In the genomic region with DNA sequence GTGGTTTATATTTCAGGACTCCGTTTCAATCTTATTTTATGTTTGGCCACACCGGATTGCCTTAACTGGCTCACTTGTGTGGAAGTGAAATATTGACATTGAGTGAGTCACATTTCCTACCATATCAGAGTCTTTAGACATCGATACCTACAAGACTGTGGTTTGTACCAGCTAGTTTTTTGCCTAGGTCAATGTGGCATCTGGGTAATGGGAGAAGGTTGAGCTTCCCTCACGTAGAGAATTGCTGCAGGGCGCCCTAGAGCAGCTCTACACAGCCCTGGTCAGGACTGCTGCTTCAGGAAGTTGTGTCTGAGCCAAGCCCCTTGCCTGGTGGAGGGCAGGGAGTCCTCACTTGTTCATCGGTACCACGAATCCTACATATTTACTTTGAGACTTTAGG, we compare ENCODE assay signal across 9 cellular contexts. TPM values are rescaled to one million over a fixed set of nuclear protein-coding genes. Genes with fewer than 3 reads are reported as not detected.
A peak's percentile ranks its signal among the peaks of the same experiment; 100 is the strongest.
DNase-seq lines count a peak whose midpoint lies in the region; ATAC-seq, FAIRE-seq and TF ChIP-seq lines count a peak whose summit lies in the region.
"Had no signal": no experiment of that assay in that cellular context is flagged by ENCODE, and none has a peak within 500 bp of the region (broad histone marks: within the 10 kb centered on the region; RNA-seq: fewer than 3 reads in every experiment).

No MANE protein-coding gene starts in this region.

- no peak overlapping the region for H2BK12ac ChIP-seq in H1 (ENCODE audit: low read depth, low read length)

- H3K79me2 ChIP-seq in PC-3 (ENCODE audit: low read length) (peaks cover 63% of the 10 kb centered on the region), H1 (ENCODE audit: control insufficient read depth in 1 of 2, insufficient read depth in 2 of 2, low read length in 2 of 2) (peaks cover 0 to 21% of the 10 kb centered on the region in 2 experiments; a peak in 2 of 4 replicates)

- H3K79me1 ChIP-seq in H1 (ENCODE audit: low read depth, low read length) = no peaks in the 10 kb centered on the region; the same call in 1 of the 2 replicates

- no peak overlapping the region for H2BK15ac ChIP-seq in H1 (ENCODE audit: low read length)

- H3K4me1 ChIP-seq in PC-3 (ENCODE audit: insufficient read depth, low read length) = peaks cover 54% of the 10 kb centered on the region
- H3K4me1 ChIP-seq in H1 (replicated peaks in 1 of 4; ENCODE audit: control insufficient read depth in 3 of 4, insufficient read depth in 4 of 4, low read length in 3 of 4) = peaks cover 9 to 13% (median 10%) of the 10 kb centered on the region in 4 experiments

- H3K4me2 ChIP-seq in PC-3 (ENCODE audit: low read length) (peak overlapping the region; percentile 83), H1 (ENCODE audit: insufficient read depth in 1 of 2, low read depth in 2 of 2, low read length in 2 of 2) (peak overlapping the region; percentile 95 to 99)

- no peak overlapping the region for H2BK5ac ChIP-seq in H1 (ENCODE audit: low read depth, low read length)

- no peak for TF ChIP-seq RAD21 in H1 (IDR thresholded peaks at IDR 0.05 in 1 of 2, conservative IDR thresholded peaks at IDR 0.05 in 1 of 2; ENCODE audit: low read depth in 2 of 2, low read length in 2 of 2)

- H4K20me1 ChIP-seq in PC-3 (ENCODE audit: low read length) (peaks cover 10% of the 10 kb centered on the region; the same call in 1 of the 2 replicates), H1 (replicated peaks in 1 of 2; ENCODE audit: control insufficient read depth in 1 of 2, insufficient read depth in 2 of 2, low read length in 2 of 2) (peaks cover 0 to 4% of the 10 kb centered on the region in 2 experiments)

- CTCF ChIA-PET in PC-3 (lab: Charles Lee) (interaction anchor here (0.6 kb wide), 1 partner anchor 246 kb away, joined by 4 read pairs; no protein-coding TSS in a partner anchor), H1 (lab: Charles Lee; ENCODE audit: partially characterized antibody) (interaction anchor here (1.2 to 8.9 kb wide), 4 partner anchors 12 to 321 kb away, joined by 3 to 81 read pairs (median 12); no protein-coding TSS in a partner anchor)

- H4K91ac ChIP-seq in H1 (replicated peaks; ENCODE audit: insufficient read length, low read length) = no peak overlapping the region

- TF ChIP-seq EP300 in H1 (IDR thresholded peaks at IDR 0.05; ENCODE audit: borderline replicate concordance in 1 of 2, low read depth in 2 of 2, low read length in 2 of 2) = no peak

- H3K27me3 ChIP-seq in PC-3 (ENCODE audit: low read length) (no peaks in the 10 kb centered on the region), H1 (replicated peaks in 1 of 4; ENCODE audit: control insufficient read depth in 3 of 4, extremely low read depth in 1 of 4, insufficient read depth in 3 of 4, low read length in 3 of 4) (peaks cover 0 to 13% (median 0%) of the 10 kb centered on the region in 4 experiments; a peak in 4 of 7 replicates)

- peak; percentile 38 for DNase-seq in DMS79 treated with DMSO at 0.1 percent for 48 hours (lab: John Stamatoyannopoulos, UW)
- DNase-seq in DMS79 (lab: John Stamatoyannopoulos, UW) = no peak
- DNase-seq in PC-3 = peak; percentile 86
- DNase-seq in H1 (ENCODE audit: low read depth in 1 of 2, low spot score in 2 of 2) = no peak
- no peak for DNase-seq in skeletal muscle cell (ENCODE audit: low read depth)
- DNase-seq in OCI-M2 (lab: John Stamatoyannopoulos, UW; ENCODE audit: unreplicated experiment) = no peak

- peaks cover 4% of the 10 kb centered on the region for H3F3A ChIP-seq in PC-3 (ENCODE audit: low read length, unreplicated experiment)

- ATAC-seq in PC-3 (peak; percentile 43), HG02970 (IDR thresholded peaks at IDR 0.05; ENCODE audit: low FRiP score, unreplicated experiment) (no peak), GM19351 (IDR thresholded peaks at IDR 0.05; ENCODE audit: unreplicated experiment) (no peak)

- H3K9ac ChIP-seq in PC-3 (ENCODE audit: low read length) = peak overlapping the region; percentile 98
- H3K9ac ChIP-seq in H1 (replicated peaks in 1 of 4; ENCODE audit: extremely low read depth in 1 of 4, low read depth in 3 of 4, low read length in 3 of 4) = no peak overlapping the region

- BruUV-seq in PC-3 (replicated peaks; lab: Mats Ljungman, UMichigan) = no TSS peak

- POLR2A ChIA-PET in PC-3 (lab: Charles Lee; ENCODE audit: unreplicated experiment) = interaction anchor here (0.6 kb wide), 1 partner anchor 162 kb away, joined by 3 read pairs; no protein-coding TSS in a partner anchor
- POLR2A ChIA-PET in H1 (lab: Charles Lee; ENCODE audit: partially characterized antibody) = interaction anchor here (1.0 to 1.1 kb wide), 2 partner anchors 23 to 28 kb away, joined by 3 read pairs; no protein-coding TSS in a partner anchor

- H3K56ac ChIP-seq in H1 (replicated peaks; ENCODE audit: insufficient read length, low read depth, low read length) = no peak overlapping the region

- no peaks in the 10 kb centered on the region for H3K9me2 ChIP-seq in PC-3 (replicated peaks; ENCODE audit: low read length)

- no peak for TF ChIP-seq POLR2A in H1 (IDR thresholded peaks at IDR 0.05; ENCODE audit: control extremely low read depth in 1 of 2, low read depth in 2 of 2, low read length in 2 of 2)

- no peak overlapping the region for H4K8ac ChIP-seq in H1 (ENCODE audit: extremely low read depth, insufficient read depth, low read length)

- no peaks in the 10 kb centered on the region for H3K9me3 ChIP-seq in PC-3 (ENCODE audit: low read length)
- no peaks in the 10 kb centered on the region for H3K9me3 ChIP-seq in H1 (ENCODE audit: insufficient read depth in 2 of 2, low read depth in 1 of 2, low read length in 1 of 2)

- no peak overlapping the region for H4K5ac ChIP-seq in H1 (ENCODE audit: insufficient read length, low read depth, low read length)

- H2BK120ac ChIP-seq in H1 (replicated peaks; ENCODE audit: low read depth, low read length) = no peak overlapping the region

- H2AFZ ChIP-seq in PC-3 (ENCODE audit: low read length) (no peak overlapping the region), H1 (ENCODE audit: low read length) (no peak overlapping the region)

- FAIRE-seq in H1 (lab: Jason Lieb, UNC) = no peak

- peaks cover 5% of the 10 kb centered on the region; the same call in 1 of the 2 replicates for H3K23me2 ChIP-seq in H1 (ENCODE audit: low read depth, low read length)

- H3K36me3 ChIP-seq in PC-3 (ENCODE audit: low read depth, low read length) = peaks cover 5% of the 10 kb centered on the region; the same call in 1 of the 2 replicates
- no peaks in the 10 kb centered on the region for H3K36me3 ChIP-seq in H1 (ENCODE audit: control insufficient read depth in 2 of 4, insufficient read depth in 4 of 4, low read length in 3 of 4)

- no peak overlapping the region for H3K18ac ChIP-seq in H1 (ENCODE audit: extremely low read depth, low read length)

- no peak overlapping the region for H2AK5ac ChIP-seq in H1 (ENCODE audit: low read depth, low read length)

- H3K4ac ChIP-seq in H1 (replicated peaks; ENCODE audit: insufficient read length, low read depth, low read length) = peak overlapping the region; percentile 24

- intact Hi-C loops in PC-3 (cut with micrococcal nuclease) = loop anchor here (1.0 kb wide), 3 partner anchors 23 to 43 kb away; no protein-coding TSS in a partner anchor

- TF ChIP-seq CTCF in PC-3 (conservative IDR thresholded peaks at IDR 0.05; ENCODE audit: low read depth, low read length) (no peak), H1 (IDR thresholded peaks at IDR 0.05; ENCODE audit: control extremely low read depth in 1 of 3, insufficient read depth in 1 of 3, low read depth in 1 of 3, low read length in 3 of 3) (no peak)

- H3K27ac ChIP-seq in PC-3 (ENCODE audit: low read length) (peak overlapping the region; percentile 91), H1 (ENCODE audit: low read depth, low read length) (no peak overlapping the region)
- H3K27ac ChIP-seq: 22Rv1 had no signal

- H3K23ac ChIP-seq in H1 (ENCODE audit: insufficient read length) = no peak overlapping the region

- WGBS in H1 (ENCODE audit: extremely low coverage in 1 of 2, insufficient coverage in 1 of 2, insufficient read length in 1 of 2, insufficient replicate concordance in 2 of 2, low coverage in 1 of 2, low lambda C conversion rate in 2 of 2, missing lambda C conversion rate in 1 of 2), 2 experiments = 68% methylated on average over 7 of the region's 7 CpGs; no CpG with 5 or more reads in 1 of the 2 experiments

- no peak overlapping the region for H3K14ac ChIP-seq in H1 (ENCODE audit: insufficient read length)

- H3K4me3 ChIP-seq in PC-3 (ENCODE audit: low read length) = peak overlapping the region; percentile 88
- peak overlapping the region; percentile 68 to 88 (median 82); a peak in 7 of 8 replicates for H3K4me3 ChIP-seq in H1 (ENCODE audit: extremely low read depth in 1 of 4, insufficient read depth in 2 of 4, low read depth in 3 of 4, low read length in 4 of 4)
- H3K4me3 ChIP-seq in skeletal muscle cell (ENCODE audit: low read depth, low read length) = peak overlapping the region; percentile 63

- H2BK20ac ChIP-seq in H1 (ENCODE audit: low read length) = no peak overlapping the region

TF ChIP-seq in H1, 55 proteins besides CTCF, POLR2A, EP300 and RAD21:
- TF ChIP-seq MAFK (IDR thresholded peaks at IDR 0.05; ENCODE audit: low read depth, low read length) (no peak), TBP (IDR thresholded peaks at IDR 0.05; ENCODE audit: low read depth, low read length) (no peak)

RNA-seq across cellular contexts. Expression of a gene that starts 1.6 kb away (rescaled TPM):
- 82.1 and 110 TPM in 2 replicates for total RNA-seq in PC-3 (2014; rRNA removed)
- 21.2 and 22.4 TPM in 2 replicates for total RNA-seq in H1 (2021; fragmentation: NEBNext Ultra II Directional; extraction: Animal tissue kit (Norgen Biotek cat#: 25700))
- 10.1 and 11.9 TPM in 2 replicates for polyA plus RNA-seq in H1 (2011; rRNA removed)
- polyA plus RNA-seq in H1 (2011; cell fraction: cytosol; rRNA removed) = 11.3 TPM
- 30.0 TPM for polyA plus RNA-seq in H1 (2011; cell fraction: nucleus; rRNA removed)
- polyA plus RNA-seq in H1 (2012, experiment 1 of 2) = 8.6 to 12.0 TPM (median 10.4 TPM) in 4 replicates
- 4.4 TPM for polyA plus RNA-seq in H1 (2012, experiment 2 of 2)
- 6.9 TPM for polyA plus RNA-seq in H1 (2013, experiment 1 of 2)
- 8.4 TPM for polyA plus RNA-seq in H1 (2013, experiment 2 of 2)
- 19.2 and 25.7 TPM in 2 replicates for polyA minus RNA-seq in H1 (2011; rRNA and poly(A)+ RNA removed)
- 13.7 TPM for polyA minus RNA-seq in H1 (2011; cell fraction: cytosol; rRNA and poly(A)+ RNA removed)
- 29.4 TPM for polyA minus RNA-seq in H1 (2011; cell fraction: nucleus; rRNA and poly(A)+ RNA removed)

Comparison
In these comparisons a context has a peak if more than half of its experiments do, and no peak if none do; other contexts are left out.
1. DNase-seq: peak in DMS79 treated with DMSO at 0.1 percent for 48 hours (single experiment) and PC-3 (single experiment); none in DMS79 (single experiment), H1 (0 of 2), skeletal muscle cell (single experiment) and OCI-M2 (single experiment).
2. Peak in every context shown above with its lines, with median percentiles within 50 percentile points of each other: H3K4me3 ChIP-seq.